ENCODE assay signal across 1 cellular context in the genomic region with DNA sequence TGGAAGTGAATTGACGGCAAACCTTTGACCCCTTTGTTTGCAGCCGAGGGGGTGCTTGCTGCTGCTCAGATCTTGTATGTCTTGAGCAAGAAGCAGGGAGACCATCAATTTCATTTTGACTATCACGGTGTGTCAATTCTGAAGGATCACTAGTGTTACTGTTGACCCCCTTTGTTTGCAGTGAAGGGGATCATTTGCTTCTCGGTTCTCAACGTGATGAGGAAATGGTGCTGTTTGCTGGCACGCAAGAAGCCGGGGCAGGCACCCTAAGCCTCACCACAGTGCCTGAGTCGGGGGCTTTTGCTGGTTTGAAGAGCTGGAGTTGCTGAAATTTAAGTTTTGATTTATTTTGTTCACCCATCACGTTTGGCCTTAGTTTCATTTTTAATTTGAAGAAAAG.
TF ChIP-seq lines count a peak whose summit lies in the region.

No MANE protein-coding gene starts in this region.

TF ChIP-seq in GM23338, 12 proteins besides CTCF, POLR2A, EP300 and RAD21 (continued from another document):
- no peak for TF ChIP-seq JUNB (IDR thresholded peaks at IDR 0.05; ENCODE audit: unreplicated experiment)
- no peak for TF ChIP-seq POLR2AphosphoS5 (IDR thresholded peaks at IDR 0.05; ENCODE audit: low read depth)
TF ChIP-seq in GM23338: peak in this region for 0.
